ENCODE assay signal across 24 cellular contexts in genomic region chr17:36673637-36674277, GRCh38.
A peak's percentile ranks its signal among the peaks of the same experiment; 100 is the strongest.
DNase-seq lines count a peak whose midpoint lies in the region; ATAC-seq and TF ChIP-seq lines count a peak whose summit lies in the region.
"Had no signal": no experiment of that assay in that cellular context is flagged by ENCODE, and none has a peak within 500 bp of the region (broad histone marks: within the 10 kb centered on the region; RNA-seq: fewer than 3 reads in every experiment).

No MANE protein-coding gene starts in this region.

- H3K9me3 Mint-ChIP-seq in activated naive CD4-positive, alpha-beta T cell treated with anti-CD3 and anti-CD28 coated beads for 36 hours, result no peaks in the 10 kb centered on the region
- H3K9me3 Mint-ChIP-seq in activated naive CD8-positive, alpha-beta T cell (ENCODE audit: low read depth), result no peaks in the 10 kb centered on the region
- H3K9me3 Mint-ChIP-seq: neural progenitor cell had no signal

- no peak for TF ChIP-seq CTCF in lower lobe of right lung (IDR thresholded peaks at IDR 0.05)

- no peak overlapping the region for H3K4me3 Mint-ChIP-seq in activated naive CD4-positive, alpha-beta T cell treated with anti-CD3 and anti-CD28 coated beads for 36 hours
- peak overlapping the region; percentile 67 for H3K4me3 Mint-ChIP-seq in T-helper 17 cell
- peak overlapping the region; percentile 30 for H3K4me3 Mint-ChIP-seq in activated naive CD8-positive, alpha-beta T cell
- H3K4me3 Mint-ChIP-seq: neural progenitor cell had no signal

- no peak overlapping the region for H3K4me3 ChIP-seq in lower lobe of right lung
- H3K4me3 ChIP-seq: mucosa of descending colon, neural progenitor cell had no signal

- H3K4me1 ChIP-seq in lower lobe of right lung, result no peaks in the 10 kb centered on the region

- H3K27me3 Mint-ChIP-seq in activated naive CD4-positive, alpha-beta T cell treated with anti-CD3 and anti-CD28 coated beads for 36 hours (ENCODE audit: low read depth), result no peaks in the 10 kb centered on the region
- H3K27me3 Mint-ChIP-seq in T-helper 17 cell, result no peaks in the 10 kb centered on the region
- no peaks in the 10 kb centered on the region for H3K27me3 Mint-ChIP-seq in activated naive CD8-positive, alpha-beta T cell

- intact Hi-C loops in activated naive CD4-positive, alpha-beta T cell treated with anti-CD3 and anti-CD28 coated beads for 36 hours (cut with micrococcal nuclease), result loop anchor here (2.0 kb wide), 1 partner anchor 47 kb away; no protein-coding TSS in a partner anchor
- intact Hi-C loops in lower lobe of right lung (cut with DNase I), result no loop called here

- peak overlapping the region; percentile 73 for H3K27ac Mint-ChIP-seq in activated naive CD4-positive, alpha-beta T cell treated with anti-CD3 and anti-CD28 coated beads for 36 hours
- H3K27ac Mint-ChIP-seq in T-helper 17 cell, result peak overlapping the region; percentile 63
- peak overlapping the region; percentile 68 for H3K27ac Mint-ChIP-seq in activated naive CD8-positive, alpha-beta T cell
- H3K27ac Mint-ChIP-seq: neural progenitor cell had no signal

- H3K36me3 Mint-ChIP-seq in activated naive CD4-positive, alpha-beta T cell treated with anti-CD3 and anti-CD28 coated beads for 36 hours (ENCODE audit: low read depth), result no peaks in the 10 kb centered on the region
- H3K36me3 Mint-ChIP-seq in T-helper 17 cell (ENCODE audit: low read depth), result no peaks in the 10 kb centered on the region
- no peaks in the 10 kb centered on the region for H3K36me3 Mint-ChIP-seq in activated naive CD8-positive, alpha-beta T cell
- H3K36me3 Mint-ChIP-seq: neural progenitor cell had no signal

- peaks cover 30% of the 10 kb centered on the region for H3K4me1 Mint-ChIP-seq in activated naive CD4-positive, alpha-beta T cell treated with anti-CD3 and anti-CD28 coated beads for 36 hours (ENCODE audit: low read depth)
- H3K4me1 Mint-ChIP-seq in T-helper 17 cell, result peaks cover 41% of the 10 kb centered on the region
- peaks cover 47% of the 10 kb centered on the region for H3K4me1 Mint-ChIP-seq in activated naive CD8-positive, alpha-beta T cell (ENCODE audit: low read depth)

- DNase-seq in activated naive CD4-positive, alpha-beta T cell treated with anti-CD3 and anti-CD28 coated beads for 36 hours, result no peak
- DNase-seq in activated naive CD4-positive, alpha-beta T cell treated with anti-CD3 and anti-CD28 coated beads, Interleukin-2, amount 50 U/mL, for 16 hours, result no peak
- DNase-seq in T-helper 17 cell (no peak), lower lobe of right lung (no peak), G401 (ENCODE audit: low spot score) (no peak)
- DNase-seq in stimulated activated naive CD8-positive, alpha-beta T cell treated with anti-CD3 and anti-CD28 coated beads, Interleukin-15, Interleukin-2, amounts not matched to agents 100 U/mL and 50 U/mL, for 24 hours, result no peak
- DNase-seq: DMS153; effector CD8-positive, alpha-beta T cell; foreskin melanocyte; GF-D8; IMR-90; left ventricle myocardium superior; MM.1S; mucosa of descending colon; NCI-H1436 treated with DMSO at 0.1 percent for 48 hours; NCI-H2171; NCI-H524 had no signal

- H3K36me3 ChIP-seq in lower lobe of right lung, result no peaks in the 10 kb centered on the region
- H3K36me3 ChIP-seq: neural progenitor cell had no signal

- CTCF ChIA-PET in activated naive CD4-positive, alpha-beta T cell treated with anti-CD3 and anti-CD28 coated beads for 36 hours (lab: Charles Lee), result interaction anchor here (0.6 kb wide), 1 partner anchor 11 kb away, joined by 5 read pairs; no protein-coding TSS in a partner anchor

- H3K9me3 ChIP-seq in T-helper 17 cell (ENCODE audit: control insufficient read depth, low read length, poor library complexity, severe bottlenecking), result no peaks in the 10 kb centered on the region
- no peaks in the 10 kb centered on the region for H3K9me3 ChIP-seq in lower lobe of right lung
- H3K9me3 ChIP-seq: mucosa of descending colon had no signal

- in situ Hi-C loops in G401 (cut with HindIII; ENCODE audit: low sequenced_read_pairs), result no loop called here

- H3K27me3 ChIP-seq in lower lobe of right lung (ENCODE audit: low read depth), result no peaks in the 10 kb centered on the region
- H3K27me3 ChIP-seq: neural progenitor cell had no signal

- H3K27ac ChIP-seq in lower lobe of right lung, result no peak overlapping the region
- H3K27ac ChIP-seq: C4-2B, VCaP had no signal

- ATAC-seq in T-helper 17 cell (peak; percentile 46), HG03135 (IDR thresholded peaks at IDR 0.05; ENCODE audit: unreplicated experiment) (no peak), lower lobe of right lung (no peak)
- ATAC-seq in stimulated activated naive CD8-positive, alpha-beta T cell treated with anti-CD3 and anti-CD28 coated beads, Interleukin-15, Interleukin-2, amounts not matched to agents 100 U/mL and 50 U/mL, for 24 hours, result peak; percentile 11
- ATAC-seq: esophagus mucosa, left ventricle myocardium superior, sciatic nerve had no signal

Comparison
In these comparisons a context has a peak if more than half of its experiments do, and no peak if none do; other contexts are left out.
1. ATAC-seq: peak in T-helper 17 cell (single experiment) and stimulated activated naive CD8-positive, alpha-beta T cell treated with anti-CD3 and anti-CD28 coated beads, Interleukin-15, Interleukin-2, amounts not matched to agents 100 U/mL and 50 U/mL, for 24 hours (single experiment); none in HG03135 (single experiment) and lower lobe of right lung (0 of 2).
2. Peak in every context shown above with its lines, with median percentiles within 50 percentile points of each other: H3K27ac Mint-ChIP-seq.